11 cellular contexts compared by ENCODE assay signal in the genomic region with DNA sequence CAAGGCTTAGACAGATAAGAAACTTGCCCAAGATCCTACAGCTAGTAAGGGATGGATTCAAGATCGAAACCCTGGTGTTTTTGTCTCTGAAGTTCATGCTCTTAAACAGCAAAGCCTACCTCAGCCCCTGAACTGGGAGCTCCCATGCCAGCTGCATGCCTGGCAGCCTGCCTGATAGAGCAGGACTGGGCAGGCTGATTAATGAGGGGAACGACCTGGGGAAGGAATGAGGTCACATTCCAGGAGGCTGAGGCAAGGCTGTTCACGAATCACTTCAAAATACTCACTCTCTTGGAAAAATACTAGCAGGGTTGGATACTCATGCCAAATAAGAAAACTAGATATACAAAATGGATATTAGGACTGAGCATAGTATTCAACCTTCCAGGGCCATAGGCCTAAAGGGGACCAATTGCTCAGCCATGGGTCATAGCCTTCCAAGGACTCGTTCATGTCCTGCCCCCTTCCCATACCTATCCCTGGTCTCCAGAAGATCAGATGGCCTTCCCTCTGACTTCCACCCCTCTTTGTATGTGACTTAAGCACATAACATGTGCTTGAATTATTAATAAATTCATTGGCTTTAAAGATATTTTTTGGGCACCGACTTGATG. TPM values are rescaled to one million over a fixed set of nuclear protein-coding genes. Genes with fewer than 3 reads are reported as not detected.
DNase-seq lines count a peak whose midpoint lies in the region; ATAC-seq and TF ChIP-seq lines count a peak whose summit lies in the region.
"Had no signal": no experiment of that assay in that cellular context is flagged by ENCODE, and none has a peak within 500 bp of the region (broad histone marks: within the 10 kb centered on the region; RNA-seq: fewer than 3 reads in every experiment).

No MANE protein-coding gene starts in this region.

- POLR2A ChIA-PET in BJ (lab: Charles Lee): no interaction called here

- H3K27me3 ChIP-seq in BJ (ENCODE audit: control insufficient read depth, insufficient read depth, low read length) (no peaks in the 10 kb centered on the region), esophagus muscularis mucosa (no peaks in the 10 kb centered on the region)

- TF ChIP-seq CTCF in BJ (IDR thresholded peaks at IDR 0.05; ENCODE audit: insufficient read depth, low read depth, low read length) (no peak), esophagus muscularis mucosa (IDR thresholded peaks at IDR 0.05) (no peak)

- 50% methylated on average over 5 of the region's 5 CpGs for WGBS in esophagus muscularis mucosa

- H3K4me3 ChIP-seq in BJ (ENCODE audit: low read depth, low read length): no peak overlapping the region
- no peak overlapping the region for H3K4me3 ChIP-seq in esophagus muscularis mucosa
- H3K4me3 ChIP-seq: GM23338 had no signal

- CTCF ChIA-PET in BJ (lab: Yijun Ruan, JAX): interaction anchor here (0.9 to 2.0 kb wide), 3 partner anchors 8 to 14 kb away, joined by 3 to 4 read pairs (median 4); no protein-coding TSS in a partner anchor

- peaks cover 15 to 39% (median 27%) of the 10 kb centered on the region in 4 donors for H3K4me1 ChIP-seq in esophagus muscularis mucosa

- ATAC-seq in GM18873 (IDR thresholded peaks at IDR 0.05; ENCODE audit: low FRiP score, unreplicated experiment): no peak
- no peak for ATAC-seq in HG03521 (IDR thresholded peaks at IDR 0.05; ENCODE audit: unreplicated experiment)
- ATAC-seq: GM23338; stimulated activated memory B cell treated with anti-CD40 and anti-IgM and Interleukin-4, amounts not matched to agents 10 μg/mL and 1 μg/mL and 100 μg/mL, for 72 hours had no signal

- TF ChIP-seq POLR2A in esophagus muscularis mucosa (IDR thresholded peaks at IDR 0.05; ENCODE audit: low read depth): no peak

- peak overlapping the region; percentile 66 to 73 (median 68) for H3K27ac ChIP-seq in esophagus muscularis mucosa (replicated peaks in 1 of 4)

- peak; percentile 37 for TF ChIP-seq EP300 in esophagus muscularis mucosa (IDR thresholded peaks at IDR 0.05)

- H3K36me3 ChIP-seq in BJ (ENCODE audit: control insufficient read depth, insufficient read depth, low read length) (no peaks in the 10 kb centered on the region), esophagus muscularis mucosa (no peaks in the 10 kb centered on the region)

- no peaks in the 10 kb centered on the region for H3K9me3 ChIP-seq in esophagus muscularis mucosa

- DNase-seq in BJ (ENCODE audit: low read depth) (peak; percentile 52), NCI-H226 (peak; percentile 97), esophagus muscularis mucosa (ENCODE audit: extremely low spot score) (no peak), non-pigmented ciliary epithelial cell (ENCODE audit: low read depth) (peak; percentile 68), SKM-1 (lab: John Stamatoyannopoulos, UW; ENCODE audit: unreplicated experiment) (no peak), NCI-H1048 (lab: John Stamatoyannopoulos, UW) (no peak)
- DNase-seq: MV-4-11 had no signal

- intact Hi-C loops in esophagus muscularis mucosa (cut with DNase I): no loop called here

RNA-seq across cellular contexts. Expression of a gene that starts 15.6 kb away (rescaled TPM):
- polyA plus RNA-seq in BJ (2011; rRNA removed): 0.16 and 0.18 TPM in 2 replicates
- polyA minus RNA-seq in BJ (2011; rRNA and poly(A)+ RNA removed): 0.10 and 0.19 TPM in 2 replicates
- total RNA-seq in esophagus muscularis mucosa: 1 to 10 TPM; 1.8 to 3.4 (median 2.3) TPM

RNA-seq across cellular contexts. Expression of a gene that starts 46.1 kb away (rescaled TPM):
- 8.4 and 15.4 TPM in 2 replicates for polyA plus RNA-seq in BJ (2011; rRNA removed)
- polyA minus RNA-seq in BJ (2011; rRNA and poly(A)+ RNA removed): 10.5 TPM in 2 replicates
- 10 to 100 TPM; 25.8 to 53.6 (median 32.9) TPM for total RNA-seq in esophagus muscularis mucosa

Comparison
In these comparisons a context has a peak if more than half of its experiments do, and no peak if none do; other contexts are left out.
1. DNase-seq: peak in BJ (single experiment), NCI-H226 (single experiment) and non-pigmented ciliary epithelial cell (single experiment); none in esophagus muscularis mucosa (single experiment), SKM-1 (single experiment) and NCI-H1048 (single experiment).